Comparison of ENCODE assay signal across 15 cellular contexts in the genomic region with DNA sequence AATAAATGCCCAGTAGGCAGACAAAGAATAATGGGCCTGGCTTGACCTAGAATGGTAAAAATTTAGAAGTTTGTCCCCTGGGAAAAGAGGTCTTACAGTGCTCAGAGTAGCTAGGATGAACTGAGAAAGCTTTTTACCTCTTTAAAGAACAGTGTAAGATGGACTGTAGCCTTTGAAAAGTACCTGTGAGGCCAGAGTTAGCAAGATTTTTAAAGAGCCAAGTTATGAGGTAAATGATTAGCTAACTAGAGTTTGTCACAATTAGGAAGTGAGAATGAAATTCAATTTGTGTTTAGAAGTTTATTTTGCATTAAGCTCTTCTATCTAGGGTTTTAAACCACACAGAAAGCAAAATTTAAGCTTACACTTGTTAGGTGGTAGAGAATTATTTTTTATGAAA.
A peak's percentile ranks its signal among the peaks of the same experiment; 100 is the strongest.
DNase-seq lines count a peak whose midpoint lies in the region; ATAC-seq and TF ChIP-seq lines count a peak whose summit lies in the region.
"Had no signal": no experiment of that assay in that cellular context is flagged by ENCODE, and none has a peak within 500 bp of the region (broad histone marks: within the 10 kb centered on the region; RNA-seq: fewer than 3 reads in every experiment).

No MANE protein-coding gene starts in this region.

- H3K4me3 ChIP-seq in dorsolateral prefrontal cortex: no peak overlapping the region
- H3K4me3 ChIP-seq: GM23248, Peyer's patch had no signal

- no peaks in the 10 kb centered on the region for H3K27me3 ChIP-seq in dorsolateral prefrontal cortex
- H3K27me3 ChIP-seq: Peyer's patch had no signal

- DNase-seq in dorsolateral prefrontal cortex (no peak), nucleus accumbens (lab: John Stamatoyannopoulos, UW) (no peak), kidney glomerular epithelial cell (lab: John Stamatoyannopoulos, UW) (no peak), GM19240 (ENCODE audit: insufficient read length, low spot score) (no peak)
- DNase-seq: ACHN; activated effector memory CD4-positive, alpha-beta T cell treated with anti-CD3 and anti-CD28 coated beads, Interleukin-2, amount 50 U/mL, for 16 hours; effector memory CD8-positive, alpha-beta T cell; foreskin fibroblast; GM23248; Peyer's patch; stimulated activated naive CD4-positive, alpha-beta T cell treated with Interleukin-2 at 50 U/mL for 16 hours had no signal

- intact Hi-C loops in dorsolateral prefrontal cortex (cut with DNase I): no loop called here

- H3K27ac ChIP-seq in dorsolateral prefrontal cortex: no peak overlapping the region
- H3K27ac ChIP-seq: GM23248, Peyer's patch had no signal

- no peak for TF ChIP-seq CTCF in dorsolateral prefrontal cortex (IDR thresholded peaks at IDR 0.05 in 54 of 56, conservative IDR thresholded peaks at IDR 0.05 in 2 of 56; ENCODE audit: low read depth in 1 of 56, partially characterized antibody in 56 of 56)

- ATAC-seq in GM18511 (IDR thresholded peaks at IDR 0.05; ENCODE audit: unreplicated experiment) (peak; percentile 94), GM19468 (IDR thresholded peaks at IDR 0.05; ENCODE audit: extremely low read depth, unreplicated experiment) (peak; percentile 57), HG02840 (IDR thresholded peaks at IDR 0.05; ENCODE audit: low FRiP score, unreplicated experiment) (peak; percentile 87), HG03457 (IDR thresholded peaks at IDR 0.05; ENCODE audit: unreplicated experiment) (peak; percentile 91)
- ATAC-seq: effector memory CD8-positive, alpha-beta T cell had no signal
